11 cellular contexts compared by ENCODE assay signal in genomic region chr11:57072640-57073039, GRCh38.
DNase-seq lines count a peak whose midpoint lies in the region; TF ChIP-seq lines count a peak whose summit lies in the region.
"Had no signal": no experiment of that assay in that cellular context is flagged by ENCODE, and none has a peak within 500 bp of the region (broad histone marks: within the 10 kb centered on the region; RNA-seq: fewer than 3 reads in every experiment).

No MANE protein-coding gene starts in this region.

- no peaks in the 10 kb centered on the region for H3K36me3 Mint-ChIP-seq in activated naive CD8-positive, alpha-beta T cell treated with anti-CD3 and anti-CD28 coated beads for 36 hours

- DNase-seq in CD1c-positive myeloid dendritic cell (ENCODE audit: extremely low spot score): peak; percentile 17
- peak in 1 of 2 experiments; percentile 78 for DNase-seq in SJSA1 (ENCODE audit: low read depth in 1 of 2, low spot score in 2 of 2)
- DNase-seq in fibroblast of the aortic adventitia (ENCODE audit: low read depth): peak; percentile 99
- peak; percentile 91 for DNase-seq in pulmonary artery endothelial cell (ENCODE audit: low read depth, low spot score)
- no peak for DNase-seq in G401 (ENCODE audit: low spot score)
- no peak for DNase-seq in activated naive CD8-positive, alpha-beta T cell treated with anti-CD3 and anti-CD28 coated beads for 36 hours
- DNase-seq in NCI-H526 treated with DMSO at 0.1 percent for 48 hours (lab: John Stamatoyannopoulos, UW): no peak
- DNase-seq in NOMO-1 treated with dmso at 0.1 percent for 144 hours (lab: John Stamatoyannopoulos, UW; ENCODE audit: unreplicated experiment): no peak
- DNase-seq: NCI-H2029, T-helper 17 cell had no signal

- H3K27me3 Mint-ChIP-seq in activated naive CD8-positive, alpha-beta T cell treated with anti-CD3 and anti-CD28 coated beads for 36 hours: no peaks in the 10 kb centered on the region
- H3K27me3 Mint-ChIP-seq: T-helper 17 cell had no signal

- H3K4me3 Mint-ChIP-seq in activated naive CD8-positive, alpha-beta T cell treated with anti-CD3 and anti-CD28 coated beads for 36 hours: no peak overlapping the region
- H3K4me3 Mint-ChIP-seq: T-helper 17 cell had no signal

- no peaks in the 10 kb centered on the region for H3K27me3 ChIP-seq in SJSA1 (replicated peaks)
- H3K27me3 ChIP-seq: neutrophil had no signal

- H3K36me3 ChIP-seq in SJSA1: no peaks in the 10 kb centered on the region
- H3K36me3 ChIP-seq: neutrophil had no signal

- no peaks in the 10 kb centered on the region for H3K4me1 Mint-ChIP-seq in activated naive CD8-positive, alpha-beta T cell treated with anti-CD3 and anti-CD28 coated beads for 36 hours
- H3K4me1 Mint-ChIP-seq: T-helper 17 cell had no signal

- H3K27ac Mint-ChIP-seq in activated naive CD8-positive, alpha-beta T cell treated with anti-CD3 and anti-CD28 coated beads for 36 hours: no peak overlapping the region
- H3K27ac Mint-ChIP-seq: T-helper 17 cell had no signal

- H3K4me3 ChIP-seq in SJSA1 (no peak overlapping the region), fibroblast of the aortic adventitia (ENCODE audit: low read depth, low read length) (no peak overlapping the region)

- TF ChIP-seq CTCF in fibroblast of the aortic adventitia (IDR thresholded peaks at IDR 0.05; ENCODE audit: insufficient read depth, low read length): no peak

- H3K4me1 ChIP-seq in SJSA1 (replicated peaks): peaks cover 20% of the 10 kb centered on the region

- peak overlapping the region; percentile 77 for H3K27ac ChIP-seq in SJSA1
- H3K27ac ChIP-seq: neutrophil had no signal

- no peaks in the 10 kb centered on the region for H3K9me3 ChIP-seq in SJSA1 (replicated peaks)
- H3K9me3 ChIP-seq: neutrophil had no signal

- in situ Hi-C loops in G401 (cut with HindIII; ENCODE audit: low sequenced_read_pairs): no loop called here

- H3K9me3 Mint-ChIP-seq in activated naive CD8-positive, alpha-beta T cell treated with anti-CD3 and anti-CD28 coated beads for 36 hours: peaks cover 2% of the 10 kb centered on the region

Comparison
In these comparisons a context has a peak if more than half of its experiments do, and no peak if none do; other contexts are left out.
1. DNase-seq: peak in CD1c-positive myeloid dendritic cell (single experiment), fibroblast of the aortic adventitia (single experiment) and pulmonary artery endothelial cell (single experiment); none in G401 (single experiment), activated naive CD8-positive, alpha-beta T cell treated with anti-CD3 and anti-CD28 coated beads for 36 hours (single experiment), NCI-H526 treated with DMSO at 0.1 percent for 48 hours (single experiment) and NOMO-1 treated with dmso at 0.1 percent for 144 hours (single experiment).